1 cellular context compared by ENCODE assay signal in the genomic region with DNA sequence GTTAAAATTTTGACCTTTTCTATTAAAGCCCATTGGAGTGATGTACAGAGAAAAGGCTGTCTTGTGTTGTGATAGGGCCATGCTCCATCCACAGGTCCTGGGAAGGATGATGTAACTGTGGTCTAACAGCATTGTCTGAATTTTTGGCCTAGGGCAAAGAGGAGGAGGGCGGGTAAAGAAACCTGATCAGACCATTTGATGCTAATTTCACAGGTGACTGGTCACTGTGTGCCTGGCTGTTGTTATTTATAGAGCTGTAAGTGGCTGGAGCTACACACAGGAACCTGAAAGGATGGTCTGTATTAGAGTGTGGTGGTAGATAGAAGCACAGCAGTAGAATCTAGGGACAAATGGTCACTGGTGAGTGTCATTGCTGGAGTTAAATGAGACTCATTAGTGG.
TF ChIP-seq lines count a peak whose summit lies in the region.

No MANE protein-coding gene starts in this region.

TF ChIP-seq in GM12878, 131 proteins besides CTCF, POLR2A, EP300 and RAD21 (continued from another document):
- TF ChIP-seq, protein P1, sequence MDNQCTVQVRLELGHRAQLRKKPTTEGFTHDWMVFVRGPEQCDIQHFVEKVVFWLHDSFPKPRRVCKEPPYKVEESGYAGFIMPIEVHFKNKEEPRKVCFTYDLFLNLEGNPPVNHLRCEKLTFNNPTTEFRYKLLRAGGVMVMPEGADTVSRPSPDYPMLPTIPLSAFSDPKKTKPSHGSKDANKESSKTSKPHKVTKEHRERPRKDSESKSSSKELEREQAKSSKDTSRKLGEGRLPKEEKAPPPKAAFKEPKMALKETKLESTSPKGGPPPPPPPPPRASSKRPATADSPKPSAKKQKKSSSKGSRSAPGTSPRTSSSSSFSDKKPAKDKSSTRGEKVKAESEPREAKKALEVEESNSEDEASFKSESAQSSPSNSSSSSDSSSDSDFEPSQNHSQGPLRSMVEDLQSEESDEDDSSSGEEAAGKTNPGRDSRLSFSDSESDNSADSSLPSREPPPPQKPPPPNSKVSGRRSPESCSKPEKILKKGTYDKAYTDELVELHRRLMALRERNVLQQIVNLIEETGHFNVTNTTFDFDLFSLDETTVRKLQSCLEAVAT (IDR thresholded peaks at IDR 0.05), result no peak
- TF ChIP-seq ELK1 (IDR thresholded peaks at IDR 0.05; ENCODE audit: low read depth, low read length) (no peak), ZBTB4 (CRISPR knock-in tag; IDR thresholded peaks at IDR 0.05) (no peak), HCFC1 (IDR thresholded peaks at IDR 0.05; ENCODE audit: low read length) (no peak), BCL11A (IDR thresholded peaks at IDR 0.05; ENCODE audit: low read depth, low read length) (no peak), SPI1 (IDR thresholded peaks at IDR 0.05; ENCODE audit: borderline replicate concordance, insufficient read depth, low read depth, low read length) (no peak), SMARCA5 (IDR thresholded peaks at IDR 0.05) (no peak), MXI1 (IDR thresholded peaks at IDR 0.05; ENCODE audit: low read depth, low read length) (no peak), MEF2A (IDR thresholded peaks at IDR 0.05; ENCODE audit: insufficient read depth, low read depth, low read length) (no peak), FOXM1 (IDR thresholded peaks at IDR 0.05; ENCODE audit: low read depth, low read length) (no peak), IRF4 (IDR thresholded peaks at IDR 0.05; ENCODE audit: low read depth, low read length) (no peak), NR2F1 (conservative IDR thresholded peaks at IDR 0.05) (no peak), JUNB (IDR thresholded peaks at IDR 0.05) (no peak), RUNX3 (IDR thresholded peaks at IDR 0.05; ENCODE audit: low read length) (peak; percentile 31; the same call in 1 of the 2 replicates), ATF7 (IDR thresholded peaks at IDR 0.05; ENCODE audit: low read depth) (peak; percentile 30; the same call in 1 of the 2 replicates), MYB (IDR thresholded peaks at IDR 0.05; ENCODE audit: borderline replicate concordance, low read depth, low read length) (no peak)
- TF ChIP-seq, protein P2, sequence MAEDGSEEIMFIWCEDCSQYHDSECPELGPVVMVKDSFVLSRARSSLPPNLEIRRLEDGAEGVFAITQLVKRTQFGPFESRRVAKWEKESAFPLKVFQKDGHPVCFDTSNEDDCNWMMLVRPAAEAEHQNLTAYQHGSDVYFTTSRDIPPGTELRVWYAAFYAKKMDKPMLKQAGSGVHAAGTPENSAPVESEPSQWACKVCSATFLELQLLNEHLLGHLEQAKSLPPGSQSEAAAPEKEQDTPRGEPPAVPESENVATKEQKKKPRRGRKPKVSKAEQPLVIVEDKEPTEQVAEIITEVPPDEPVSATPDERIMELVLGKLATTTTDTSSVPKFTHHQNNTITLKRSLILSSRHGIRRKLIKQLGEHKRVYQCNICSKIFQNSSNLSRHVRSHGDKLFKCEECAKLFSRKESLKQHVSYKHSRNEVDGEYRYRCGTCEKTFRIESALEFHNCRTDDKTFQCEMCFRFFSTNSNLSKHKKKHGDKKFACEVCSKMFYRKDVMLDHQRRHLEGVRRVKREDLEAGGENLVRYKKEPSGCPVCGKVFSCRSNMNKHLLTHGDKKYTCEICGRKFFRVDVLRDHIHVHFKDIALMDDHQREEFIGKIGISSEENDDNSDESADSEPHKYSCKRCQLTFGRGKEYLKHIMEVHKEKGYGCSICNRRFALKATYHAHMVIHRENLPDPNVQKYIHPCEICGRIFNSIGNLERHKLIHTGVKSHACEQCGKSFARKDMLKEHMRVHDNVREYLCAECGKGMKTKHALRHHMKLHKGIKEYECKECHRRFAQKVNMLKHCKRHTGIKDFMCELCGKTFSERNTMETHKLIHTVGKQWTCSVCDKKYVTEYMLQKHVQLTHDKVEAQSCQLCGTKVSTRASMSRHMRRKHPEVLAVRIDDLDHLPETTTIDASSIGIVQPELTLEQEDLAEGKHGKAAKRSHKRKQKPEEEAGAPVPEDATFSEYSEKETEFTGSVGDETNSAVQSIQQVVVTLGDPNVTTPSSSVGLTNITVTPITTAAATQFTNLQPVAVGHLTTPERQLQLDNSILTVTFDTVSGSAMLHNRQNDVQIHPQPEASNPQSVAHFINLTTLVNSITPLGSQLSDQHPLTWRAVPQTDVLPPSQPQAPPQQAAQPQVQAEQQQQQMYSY (CRISPR knock-in tag; IDR thresholded peaks at IDR 0.05), result no peak
